ENCODE assay signal across 8 cellular contexts in the genomic region with DNA sequence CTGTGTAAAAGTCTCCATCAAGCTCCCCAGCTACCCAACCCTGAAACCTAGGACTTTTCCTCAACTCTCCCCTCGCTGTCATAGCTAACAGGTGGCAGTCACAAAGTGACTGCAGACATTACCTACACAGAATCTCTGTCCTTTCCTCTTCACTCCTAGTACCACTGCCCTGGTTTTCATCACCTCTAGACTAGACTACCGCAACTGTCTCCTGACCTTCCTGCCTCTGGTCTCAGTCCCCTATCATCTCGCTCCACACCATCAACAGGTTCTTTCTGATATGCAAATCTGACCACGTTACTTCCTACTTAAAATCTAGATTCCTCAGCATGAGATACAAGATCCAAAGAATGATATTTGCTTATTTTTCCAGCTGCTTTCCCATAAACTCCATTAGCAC.
"Had no signal": no experiment of that assay in that cellular context is flagged by ENCODE, and none has a peak within 500 bp of the region (broad histone marks: within the 10 kb centered on the region; RNA-seq: fewer than 3 reads in every experiment).

No MANE protein-coding gene starts in this region.

- H3K4me1 ChIP-seq: HAP-1 had no signal

- H3K9me3 ChIP-seq: HAP-1 had no signal

- FAIRE-seq: HTR-8/SVneo had no signal

- DNase-seq: GM23248, GOT3, H7, IMR-90, KBM-7 had no signal

- H3K27ac ChIP-seq: GM23248 had no signal

- ATAC-seq: HCT116 had no signal

- H2AFZ ChIP-seq: GM23248 had no signal

- H3K4me3 ChIP-seq: GM23248, HAP-1 had no signal

- H3K9ac ChIP-seq: GM23248 had no signal

- H3K36me3 ChIP-seq: HAP-1 had no signal
